In the genomic region with DNA sequence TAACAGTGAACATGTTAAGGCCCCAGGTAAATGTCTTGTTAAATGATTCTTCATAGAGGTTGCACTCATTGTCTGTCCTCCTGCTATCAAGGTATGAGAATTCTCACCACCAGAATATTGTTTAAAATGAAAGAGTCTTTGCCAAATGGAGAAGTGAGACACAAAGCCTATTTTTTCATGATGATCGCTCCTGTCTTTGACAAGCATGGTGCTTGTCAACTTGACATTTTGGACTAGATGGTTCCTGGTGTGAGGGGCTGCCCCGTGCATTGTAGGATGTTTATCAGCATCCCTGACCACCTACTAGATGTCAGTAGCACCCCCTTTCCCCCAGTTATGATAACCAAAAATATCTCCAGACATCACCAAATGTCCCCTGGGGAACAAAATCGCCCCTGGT, we compare ENCODE assay signal across 13 cellular contexts.
DNase-seq lines count a peak whose midpoint lies in the region; ATAC-seq and TF ChIP-seq lines count a peak whose summit lies in the region.
"Had no signal": no experiment of that assay in that cellular context is flagged by ENCODE, and none has a peak within 500 bp of the region (broad histone marks: within the 10 kb centered on the region; RNA-seq: fewer than 3 reads in every experiment).

No MANE protein-coding gene starts in this region.

- no peak overlapping the region for H3K27ac ChIP-seq in CD4-positive, CD25-positive, alpha-beta regulatory T cell (ENCODE audit: insufficient read depth, low read length, poor library complexity, severe bottlenecking)
- H3K27ac ChIP-seq in OCI-LY7 (ENCODE audit: low read depth, low read length, poor library complexity, severe bottlenecking): no peak overlapping the region
- H3K27ac ChIP-seq: BLaER1 treated with 17β-estradiol and CSF1 and Interleukin-3, amounts not matched to agents 10 nM and 100 nM; GM23248 had no signal

- no peak for TF ChIP-seq CTCF in OCI-LY7 (conservative IDR thresholded peaks at IDR 0.05; ENCODE audit: low read length)

- POLR2A ChIA-PET in OCI-LY7 (lab: Charles Lee): no interaction called here

- CTCF ChIA-PET in OCI-LY7 (lab: Charles Lee; ENCODE audit: unreplicated experiment): no interaction called here

- intact Hi-C loops in OCI-LY7 (cut with micrococcal nuclease; ENCODE audit: unreplicated experiment): no loop called here

- H3K4me3 ChIP-seq in CD4-positive, CD25-positive, alpha-beta regulatory T cell (ENCODE audit: low read depth, low read length): no peak overlapping the region
- no peak overlapping the region for H3K4me3 ChIP-seq in OCI-LY7 (ENCODE audit: low read depth, low read length, poor library complexity, severe bottlenecking)
- H3K4me3 ChIP-seq: BLaER1 treated with 17β-estradiol and CSF1 and Interleukin-3, amounts not matched to agents 10 nM and 100 nM; GM23248 had no signal

- no peaks in the 10 kb centered on the region for H3K9me2 ChIP-seq in OCI-LY7 (ENCODE audit: insufficient read depth, low read length)

- peak overlapping the region in 2 of 3 donors; percentile 13 to 22 for H3K27ac Mint-ChIP-seq in CD4-positive, CD25-positive, alpha-beta regulatory T cell
- H3K27ac Mint-ChIP-seq in memory B cell: peak overlapping the region; percentile 70
- H3K27ac Mint-ChIP-seq in stimulated activated naive B cell treated with anti-CD40 and anti-IgM and Interleukin-4, amounts not matched to agents 10 μg/mL and 1 μg/mL and 100 μg/mL, for 72 hours: peak overlapping the region; percentile 14
- H3K27ac Mint-ChIP-seq: CD4-positive, alpha-beta T cell had no signal

- no peaks in the 10 kb centered on the region for H3K9me3 ChIP-seq in CD4-positive, CD25-positive, alpha-beta regulatory T cell (ENCODE audit: control insufficient read depth in 2 of 2, low read length in 2 of 2)
- H3K9me3 ChIP-seq in OCI-LY7 (ENCODE audit: low read length): no peaks in the 10 kb centered on the region
- H3K9me3 ChIP-seq: BLaER1 treated with 17β-estradiol and CSF1 and Interleukin-3, amounts not matched to agents 10 nM and 100 nM; Caco-2 had no signal

- H3K4me3 Mint-ChIP-seq in CD4-positive, CD25-positive, alpha-beta regulatory T cell: peak overlapping the region in 1 of 4 donors; percentile 28
- no peak overlapping the region for H3K4me3 Mint-ChIP-seq in memory B cell
- no peak overlapping the region for H3K4me3 Mint-ChIP-seq in stimulated activated naive B cell treated with anti-CD40 and anti-IgM and Interleukin-4, amounts not matched to agents 10 μg/mL and 1 μg/mL and 100 μg/mL, for 72 hours
- H3K4me3 Mint-ChIP-seq: CD4-positive, alpha-beta T cell had no signal

- no peak for ATAC-seq in CD4-positive, CD25-positive, alpha-beta regulatory T cell (ENCODE audit: low read depth in 2 of 2)
- no peak for ATAC-seq in memory B cell (ENCODE audit: low read depth)
- ATAC-seq in stimulated activated naive B cell treated with anti-CD40 and anti-IgM and Interleukin-4, amounts not matched to agents 10 μg/mL and 1 μg/mL and 100 μg/mL, for 72 hours (replicated peaks): peak; percentile 64

- H3K9me3 Mint-ChIP-seq in CD4-positive, CD25-positive, alpha-beta regulatory T cell: no peaks in the 10 kb centered on the region
- no peaks in the 10 kb centered on the region for H3K9me3 Mint-ChIP-seq in memory B cell
- H3K9me3 Mint-ChIP-seq in stimulated activated naive B cell treated with anti-CD40 and anti-IgM and Interleukin-4, amounts not matched to agents 10 μg/mL and 1 μg/mL and 100 μg/mL, for 72 hours: no peaks in the 10 kb centered on the region
- H3K9me3 Mint-ChIP-seq: CD4-positive, alpha-beta T cell had no signal

- no peaks in the 10 kb centered on the region for H4K20me1 ChIP-seq in OCI-LY7 (ENCODE audit: insufficient read depth, low read length)
- H4K20me1 ChIP-seq: BLaER1 treated with 17β-estradiol and CSF1 and Interleukin-3, amounts not matched to agents 10 nM and 100 nM had no signal

- peaks cover 14 to 48% (median 28%) of the 10 kb centered on the region in 4 donors for H3K4me1 Mint-ChIP-seq in CD4-positive, CD25-positive, alpha-beta regulatory T cell
- H3K4me1 Mint-ChIP-seq in memory B cell: peaks cover 30% of the 10 kb centered on the region
- H3K4me1 Mint-ChIP-seq in stimulated activated naive B cell treated with anti-CD40 and anti-IgM and Interleukin-4, amounts not matched to agents 10 μg/mL and 1 μg/mL and 100 μg/mL, for 72 hours: peaks cover 30 to 53% of the 10 kb centered on the region in 2 donors

- no peaks in the 10 kb centered on the region for H3K27me3 ChIP-seq in CD4-positive, CD25-positive, alpha-beta regulatory T cell (ENCODE audit: control insufficient read depth, insufficient read depth, low read length)
- H3K27me3 ChIP-seq: BLaER1 treated with 17β-estradiol and CSF1 and Interleukin-3, amounts not matched to agents 10 nM and 100 nM had no signal

- DNase-seq in CD4-positive, CD25-positive, alpha-beta regulatory T cell: no peak
- DNase-seq in OCI-LY7 (ENCODE audit: low spot score): no peak
- no peak for DNase-seq in memory B cell (ENCODE audit: low spot score in 2 of 2)
- DNase-seq in stimulated activated naive B cell treated with anti-CD40 and anti-IgM and Interleukin-4, amounts not matched to agents 10 μg/mL and 1 μg/mL and 100 μg/mL, for 72 hours: no peak
- DNase-seq in HuH-7.5 (ENCODE audit: low spot score): no peak
- no peak for DNase-seq in C1 segment of cervical spinal cord (lab: John Stamatoyannopoulos, UW)
- no peak for DNase-seq in stimulated activated CD4-positive, alpha-beta T cell treated with anti-CD3 and anti-CD28 coated beads, Interleukin-4, amount 100 ng/mL, for 4 hours
- DNase-seq: AML-193; Caco-2; CD4-positive, alpha-beta T cell; GM23248; HCEC 1CT had no signal

- peaks cover 11% of the 10 kb centered on the region for H3K36me3 Mint-ChIP-seq in CD4-positive, CD25-positive, alpha-beta regulatory T cell
- peaks cover 4% of the 10 kb centered on the region for H3K36me3 Mint-ChIP-seq in memory B cell
- H3K36me3 Mint-ChIP-seq in stimulated activated naive B cell treated with anti-CD40 and anti-IgM and Interleukin-4, amounts not matched to agents 10 μg/mL and 1 μg/mL and 100 μg/mL, for 72 hours: peaks cover 3 to 9% of the 10 kb centered on the region in 2 donors

- BruUV-seq in OCI-LY7 (replicated peaks; lab: Mats Ljungman, UMichigan): no TSS peak

- peaks cover 22% of the 10 kb centered on the region for H3K4me1 ChIP-seq in CD4-positive, CD25-positive, alpha-beta regulatory T cell (ENCODE audit: control insufficient read depth, insufficient read depth, low read length, poor library complexity, severe bottlenecking)
- peaks cover 73% of the 10 kb centered on the region for H3K4me1 ChIP-seq in OCI-LY7 (ENCODE audit: insufficient read depth, low read length, poor library complexity, severe bottlenecking)
- H3K4me1 ChIP-seq: Caco-2 had no signal

- H3K4me2 ChIP-seq in OCI-LY7 (ENCODE audit: low read length): 0 out of 2 replicates have a peak overlapping the region, but pooled peaks have one; percentile 9

- H2AFZ ChIP-seq in OCI-LY7 (ENCODE audit: low read length): no peak overlapping the region
- H2AFZ ChIP-seq: GM23248 had no signal

- H3K79me2 ChIP-seq in OCI-LY7 (ENCODE audit: insufficient read depth, low read depth, low read length): no peaks in the 10 kb centered on the region

- no peaks in the 10 kb centered on the region for H3K36me3 ChIP-seq in CD4-positive, CD25-positive, alpha-beta regulatory T cell (ENCODE audit: control insufficient read depth, insufficient read depth, low read length)
- H3K36me3 ChIP-seq in OCI-LY7 (ENCODE audit: insufficient read depth, low read length): no peaks in the 10 kb centered on the region
- H3K36me3 ChIP-seq: BLaER1 treated with 17β-estradiol and CSF1 and Interleukin-3, amounts not matched to agents 10 nM and 100 nM had no signal

- H3K27me3 Mint-ChIP-seq in CD4-positive, CD25-positive, alpha-beta regulatory T cell: no peaks in the 10 kb centered on the region
- no peaks in the 10 kb centered on the region for H3K27me3 Mint-ChIP-seq in memory B cell
- H3K27me3 Mint-ChIP-seq in stimulated activated naive B cell treated with anti-CD40 and anti-IgM and Interleukin-4, amounts not matched to agents 10 μg/mL and 1 μg/mL and 100 μg/mL, for 72 hours: no peaks in the 10 kb centered on the region
- H3K27me3 Mint-ChIP-seq: CD4-positive, alpha-beta T cell had no signal

Comparison
In these comparisons a context has a peak if more than half of its experiments do, and no peak if none do; other contexts are left out.
1. ATAC-seq: peak in stimulated activated naive B cell treated with anti-CD40 and anti-IgM and Interleukin-4, amounts not matched to agents 10 μg/mL and 1 μg/mL and 100 μg/mL, for 72 hours (2 of 2); none in CD4-positive, CD25-positive, alpha-beta regulatory T cell (0 of 2) and memory B cell (single experiment).
2. H3K27ac Mint-ChIP-seq: peak in every context shown above with its lines; median percentile 70 in memory B cell; 18 in CD4-positive, CD25-positive, alpha-beta regulatory T cell; 14 in stimulated activated naive B cell treated with anti-CD40 and anti-IgM and Interleukin-4, amounts not matched to agents 10 μg/mL and 1 μg/mL and 100 μg/mL, for 72 hours.